ENCODE assay signal across 9 cellular contexts in genomic region chr7:21542891-21543527, GRCh38. TPM values are rescaled to one million over a fixed set of nuclear protein-coding genes. Genes with fewer than 3 reads are reported as not detected.
DNase-seq lines count a peak whose midpoint lies in the region; ATAC-seq and TF ChIP-seq lines count a peak whose summit lies in the region.
"Had no signal": no experiment of that assay in that cellular context is flagged by ENCODE, and none has a peak within 500 bp of the region (broad histone marks: within the 10 kb centered on the region; RNA-seq: fewer than 3 reads in every experiment).

Gene DNAH11 (plus strand): TSS chr7:21543039. CDS start chr7:21543246, 207 bp downstream.

- H3K36me3 ChIP-seq in osteoblast (ENCODE audit: insufficient read depth, low read length): no peaks in the 10 kb centered on the region

- no peaks in the 10 kb centered on the region for H4K20me1 ChIP-seq in osteoblast (ENCODE audit: insufficient read depth, low read length)

- no peak within 1 kb of the TSS for H3K27ac ChIP-seq in osteoblast (ENCODE audit: low read depth, low read length)

- peak within 1 kb of the TSS; percentile 41 for H2AFZ ChIP-seq in osteoblast (ENCODE audit: low read length)

- H3K4me3 ChIP-seq in foreskin fibroblast (ENCODE audit: low read depth in 1 of 2, low read length in 2 of 2) (peak within 1 kb of the TSS; percentile 27 to 32), osteoblast (ENCODE audit: insufficient read depth, low read length) (peak within 1 kb of the TSS; percentile 30)

- CTCF ChIA-PET in activated B cell treated with CpG ODN at 0.5 μM for 24 hours (lab: Charles Lee): no interaction called here

- ATAC-seq in HG03066 (IDR thresholded peaks at IDR 0.05; ENCODE audit: low read depth, unreplicated experiment) (peak; percentile 68), activated B cell treated with CpG ODN at 0.5 μM for 24 hours (ENCODE audit: low read depth) (no peak), HG02973 (IDR thresholded peaks at IDR 0.05; ENCODE audit: unreplicated experiment) (no peak)

- no peaks in the 10 kb centered on the region for H3K4me1 ChIP-seq in osteoblast (ENCODE audit: insufficient read depth, low read length)

- H3K9me3 Mint-ChIP-seq in activated B cell treated with CpG ODN at 0.5 μM for 24 hours: no peaks in the 10 kb centered on the region

- peaks cover 49% of the 10 kb centered on the region for H3K27me3 Mint-ChIP-seq in activated B cell treated with CpG ODN at 0.5 μM for 24 hours

- peak within 1 kb of the TSS; percentile 47 for H3K4me3 Mint-ChIP-seq in activated B cell treated with CpG ODN at 0.5 μM for 24 hours

- no peaks in the 10 kb centered on the region for H3K36me3 Mint-ChIP-seq in activated B cell treated with CpG ODN at 0.5 μM for 24 hours (ENCODE audit: low read depth)
- H3K36me3 Mint-ChIP-seq: CD4-positive, CD25-positive, alpha-beta regulatory T cell had no signal

- H3K79me2 ChIP-seq in osteoblast (ENCODE audit: insufficient read depth, low read length): no peaks in the 10 kb centered on the region

- peaks cover 24% of the 10 kb centered on the region for H3K27me3 ChIP-seq in osteoblast (ENCODE audit: insufficient read depth, low read length)

- intact Hi-C loops in activated B cell treated with CpG ODN at 0.5 μM for 24 hours (cut with micrococcal nuclease): no loop called here

- POLR2A ChIA-PET in activated B cell treated with CpG ODN at 0.5 μM for 24 hours (lab: Charles Lee): no interaction called here

- no peak within 1 kb of the TSS for H3K27ac Mint-ChIP-seq in activated B cell treated with CpG ODN at 0.5 μM for 24 hours
- H3K27ac Mint-ChIP-seq: CD4-positive, CD25-positive, alpha-beta regulatory T cell had no signal

- TF ChIP-seq CTCF in activated B cell treated with CpG ODN at 0.5 μM for 24 hours (IDR thresholded peaks at IDR 0.05) (no peak), foreskin fibroblast (IDR thresholded peaks at IDR 0.05; ENCODE audit: low read depth, low read length) (no peak), osteoblast (IDR thresholded peaks at IDR 0.05; ENCODE audit: extremely low read depth, low read depth, low read length) (no peak)

- DNase-seq in NCI-H2196 (lab: John Stamatoyannopoulos, UW; ENCODE audit: unreplicated experiment): peak; percentile 12
- DNase-seq in NCI-H2196 treated with DMSO at 0.1 percent for 48 hours (lab: John Stamatoyannopoulos, UW; ENCODE audit: unreplicated experiment): no peak
- no peak for DNase-seq in activated B cell treated with CpG ODN at 0.5 μM for 24 hours
- DNase-seq in foreskin fibroblast: peak; percentile 24 to 64
- peak; percentile 48 for DNase-seq in osteoblast (ENCODE audit: insufficient read length, low spot score, missing footprints)
- DNase-seq in DMS114 treated with DMSO at 0.1 percent for 48 hours (lab: John Stamatoyannopoulos, UW; ENCODE audit: unreplicated experiment): no peak

- peak within 1 kb of the TSS; percentile 53 for H3K4me2 ChIP-seq in osteoblast (ENCODE audit: insufficient read depth, low read length)

- H3K9me3 ChIP-seq in osteoblast (ENCODE audit: low read depth, low read length): no peaks in the 10 kb centered on the region

- H3K4me1 Mint-ChIP-seq in activated B cell treated with CpG ODN at 0.5 μM for 24 hours: peaks cover 13% of the 10 kb centered on the region

RNA-seq across cellular contexts. Expression of gene DNAH11, which starts in this region (rescaled TPM):
- total RNA-seq in activated B cell treated with CpG ODN at 0.5 μM for 24 hours (0.02 TPM in 1 of 2 replicates, not detected in the other), osteoblast (under 0.01 and 1.1 TPM in 2 replicates)
- total RNA-seq: CD4-positive, CD25-positive, alpha-beta regulatory T cell had no signal

Comparison
In these comparisons a context has a peak if more than half of its experiments do, and no peak if none do; other contexts are left out.
1. DNase-seq: peak in NCI-H2196 (single experiment), foreskin fibroblast (2 of 2) and osteoblast (single experiment); none in NCI-H2196 treated with DMSO at 0.1 percent for 48 hours (single experiment), activated B cell treated with CpG ODN at 0.5 μM for 24 hours (single experiment) and DMS114 treated with DMSO at 0.1 percent for 48 hours (single experiment).